In genomic region chr22:21700822-21701221, GRCh38 we compare ENCODE assay signal across 22 cellular contexts. TPM values are rescaled to one million over a fixed set of nuclear protein-coding genes. Genes with fewer than 3 reads are reported as not detected.
"Had no signal": no experiment of that assay in that cellular context is flagged by ENCODE, and none has a peak within 500 bp of the region (broad histone marks: within the 10 kb centered on the region; RNA-seq: fewer than 3 reads in every experiment).

No MANE protein-coding gene starts in this region.

- H3K4me3 ChIP-seq: cardiac muscle cell, left lung, lung, spleen, tibial artery had no signal

- H3K4me1 ChIP-seq: foreskin keratinocyte, left lung had no signal

- H3K27ac Mint-ChIP-seq: activated CD4-positive, alpha-beta T cell treated with anti-CD3 and anti-CD28 coated beads, Interleukin-2, amount 10 ng/mL, durations not matched to agents 7 days and 5 days; activated CD8-positive, alpha-beta memory T cell treated with anti-CD3 and anti-CD28 coated beads, Interleukin-2, amount 10 ng/mL, durations not matched to agents 7 days and 5 days; activated CD8-positive, alpha-beta T cell treated with anti-CD3 and anti-CD28 coated beads for 36 hours; activated naive CD8-positive, alpha-beta T cell treated with anti-CD3 and anti-CD28 coated beads, Interleukin-2, amount 10 ng/mL, durations not matched to agents 7 days and 5 days had no signal

- H3K27me3 ChIP-seq: cardiac muscle cell, foreskin keratinocyte, left lung, spleen, tibial artery had no signal

- H3K4me1 Mint-ChIP-seq: activated CD4-positive, alpha-beta T cell treated with anti-CD3 and anti-CD28 coated beads, Interleukin-2, amount 10 ng/mL, durations not matched to agents 7 days and 5 days; activated CD8-positive, alpha-beta memory T cell treated with anti-CD3 and anti-CD28 coated beads, Interleukin-2, amount 10 ng/mL, durations not matched to agents 7 days and 5 days; T-cell had no signal

- H3K9me3 Mint-ChIP-seq: activated CD4-positive, alpha-beta T cell treated with anti-CD3 and anti-CD28 coated beads, Interleukin-2, amount 10 ng/mL, durations not matched to agents 7 days and 5 days; activated CD8-positive, alpha-beta T cell treated with anti-CD3 and anti-CD28 coated beads for 36 hours; activated naive CD8-positive, alpha-beta T cell treated with anti-CD3 and anti-CD28 coated beads, Interleukin-2, amount 10 ng/mL, durations not matched to agents 7 days and 5 days; T-cell had no signal

- ATAC-seq: activated CD8-positive, alpha-beta memory T cell treated with anti-CD3 and anti-CD28 coated beads, Interleukin-2, amount 10 ng/mL, durations not matched to agents 7 days and 5 days; activated CD8-positive, alpha-beta T cell treated with anti-CD3 and anti-CD28 coated beads for 36 hours; foreskin keratinocyte; left lung; naive thymus-derived CD4-positive, alpha-beta T cell; stimulated activated naive CD8-positive, alpha-beta T cell treated with anti-CD3 and anti-CD28 coated beads, Interleukin-15, Interleukin-2, amounts not matched to agents 100 U/mL and 50 U/mL, for 24 hours had no signal

- DNase-seq: activated CD4-positive, alpha-beta T cell treated with anti-CD3 and anti-CD28 coated beads, Interleukin-2, amount 10 ng/mL, durations not matched to agents 7 days and 5 days; activated CD4-positive, CD25-positive, alpha-beta regulatory T cell treated with anti-CD3 and anti-CD28 coated beads, Interleukin-2, amount 50 U/mL, for 72 hours; activated CD8-positive, alpha-beta memory T cell treated with anti-CD3 and anti-CD28 coated beads, Interleukin-2, amount 10 ng/mL, durations not matched to agents 7 days and 5 days; activated CD8-positive, alpha-beta T cell treated with anti-CD3 and anti-CD28 coated beads for 36 hours; activated naive CD8-positive, alpha-beta T cell treated with anti-CD3 and anti-CD28 coated beads, Interleukin-2, amount 10 ng/mL, durations not matched to agents 7 days and 5 days; activated T-cell treated with anti-CD3 and anti-CD28 coated beads for 4 hours; erythroblast; foreskin keratinocyte; kidney glomerular epithelial cell; left lung; naive thymus-derived CD4-positive, alpha-beta T cell; retina; spleen; stimulated activated CD4-positive, alpha-beta T cell treated with anti-CD3 and anti-CD28 coated beads, Interleukin-4, amount 100 ng/mL, for 4 hours; stimulated activated naive CD8-positive, alpha-beta T cell treated with anti-CD3 and anti-CD28 coated beads, Interleukin-15, Interleukin-2, amounts not matched to agents 100 U/mL and 50 U/mL, for 24 hours; substantia nigra; T-cell; tibial artery; WERI-Rb-1 had no signal

- H3K27ac ChIP-seq: cardiac muscle cell, foreskin keratinocyte, left lung, spleen, tibial artery, WERI-Rb-1 had no signal

- H3K9me3 ChIP-seq: left lung, spleen, tibial artery had no signal

- H3K4me3 Mint-ChIP-seq: activated CD4-positive, alpha-beta T cell treated with anti-CD3 and anti-CD28 coated beads, Interleukin-2, amount 10 ng/mL, durations not matched to agents 7 days and 5 days; activated CD8-positive, alpha-beta memory T cell treated with anti-CD3 and anti-CD28 coated beads, Interleukin-2, amount 10 ng/mL, durations not matched to agents 7 days and 5 days; activated CD8-positive, alpha-beta T cell treated with anti-CD3 and anti-CD28 coated beads for 36 hours; activated naive CD8-positive, alpha-beta T cell treated with anti-CD3 and anti-CD28 coated beads, Interleukin-2, amount 10 ng/mL, durations not matched to agents 7 days and 5 days; naive thymus-derived CD4-positive, alpha-beta T cell; T-cell had no signal

- H3K27me3 Mint-ChIP-seq: activated CD4-positive, alpha-beta T cell treated with anti-CD3 and anti-CD28 coated beads, Interleukin-2, amount 10 ng/mL, durations not matched to agents 7 days and 5 days; activated CD8-positive, alpha-beta memory T cell treated with anti-CD3 and anti-CD28 coated beads, Interleukin-2, amount 10 ng/mL, durations not matched to agents 7 days and 5 days; activated CD8-positive, alpha-beta T cell treated with anti-CD3 and anti-CD28 coated beads for 36 hours; activated naive CD8-positive, alpha-beta T cell treated with anti-CD3 and anti-CD28 coated beads, Interleukin-2, amount 10 ng/mL, durations not matched to agents 7 days and 5 days; naive thymus-derived CD4-positive, alpha-beta T cell; progenitor cell of endocrine pancreas; T-cell had no signal

RNA-seq across cellular contexts. Expression of gene YPEL1, which starts 34.8 kb away (rescaled TPM):
- total RNA-seq: foreskin keratinocyte had no signal
